Comparison of ENCODE assay signal across 13 cellular contexts in genomic region chr11:67379061-67380058, GRCh38. TPM values are rescaled to one million over a fixed set of nuclear protein-coding genes. Genes with fewer than 3 reads are reported as not detected.
DNase-seq lines count a peak whose midpoint lies in the region; ATAC-seq, FAIRE-seq and TF ChIP-seq lines count a peak whose summit lies in the region.
"Had no signal": no experiment of that assay in that cellular context is flagged by ENCODE, and none has a peak within 500 bp of the region (broad histone marks: within the 10 kb centered on the region; RNA-seq: fewer than 3 reads in every experiment).

No MANE protein-coding gene starts in this region.

- H3K4me3 Mint-ChIP-seq in WTC11 = no peak overlapping the region
- H3K4me3 Mint-ChIP-seq in naive thymus-derived CD8-positive, alpha-beta T cell = no peak overlapping the region
- H3K4me3 Mint-ChIP-seq: activated CD8-positive, alpha-beta T cell treated with anti-CD3 and anti-CD28 coated beads, Interleukin-2, amount 10 ng/mL, durations not matched to agents 7 days and 5 days; activated naive CD8-positive, alpha-beta T cell had no signal

- H3K4me3 ChIP-seq in H7 (ENCODE audit: insufficient read depth, low read depth, low read length) (no peak overlapping the region), keratinocyte (ENCODE audit: control insufficient read depth in 2 of 3, extremely low read depth in 1 of 3, insufficient read depth in 2 of 3, low read depth in 1 of 3, low read length in 3 of 3) (no peak overlapping the region), psoas muscle (no peak overlapping the region)

- peak; percentile 81 for DNase-seq in A172 (ENCODE audit: low spot score)
- peak; percentile 67 for DNase-seq in H7
- no peak for DNase-seq in WTC11 (ENCODE audit: low spot score)
- no peak for DNase-seq in keratinocyte (ENCODE audit: low read depth, low spot score)
- DNase-seq in naive thymus-derived CD8-positive, alpha-beta T cell = no peak
- no peak for DNase-seq in OCI-M1 (lab: John Stamatoyannopoulos, UW)
- DNase-seq in psoas muscle = no peak
- DNase-seq: activated CD8-positive, alpha-beta T cell treated with anti-CD3 and anti-CD28 coated beads, Interleukin-2, amount 10 ng/mL, durations not matched to agents 7 days and 5 days; AML-193; NCI-H748 treated with DMSO at 0.1 percent for 48 hours; SW 1271 had no signal

- no peak overlapping the region for H3K27ac Mint-ChIP-seq in WTC11
- H3K27ac Mint-ChIP-seq in naive thymus-derived CD8-positive, alpha-beta T cell = no peak overlapping the region
- H3K27ac Mint-ChIP-seq: activated CD8-positive, alpha-beta T cell treated with anti-CD3 and anti-CD28 coated beads, Interleukin-2, amount 10 ng/mL, durations not matched to agents 7 days and 5 days; activated naive CD8-positive, alpha-beta T cell had no signal

- H3K9me1 ChIP-seq in keratinocyte (ENCODE audit: control insufficient read depth, extremely low read depth, insufficient read depth, low read length) = no peaks in the 10 kb centered on the region

- peak overlapping the region; percentile 8 for H3K9ac ChIP-seq in keratinocyte (ENCODE audit: control insufficient read depth, extremely low read depth, insufficient read depth, low read length)

- CTCF ChIA-PET in WTC11 (lab: Charles Lee) = interaction anchor here (0.9 to 25.7 kb wide), 9 partner anchors 8 to 298 kb away, joined by 3 to 842 read pairs (median 38); partner anchors contain the start of genes CLCF1, POLD4 and RAD9A

- WGBS in psoas muscle, 3 donors = 73 to 80% (median 78%) methylated on average over 22 to 23 of the region's 23 CpGs

- peak overlapping the region; percentile 51 for H3K4me2 ChIP-seq in keratinocyte (ENCODE audit: control insufficient read depth, extremely low read depth, insufficient read depth, low read depth, low read length)

- H3K36me3 Mint-ChIP-seq in WTC11 = no peaks in the 10 kb centered on the region
- H3K36me3 Mint-ChIP-seq in naive thymus-derived CD8-positive, alpha-beta T cell = no peaks in the 10 kb centered on the region
- H3K36me3 Mint-ChIP-seq: activated naive CD8-positive, alpha-beta T cell had no signal

- dilution Hi-C loops in keratinocyte (cut with MboI; ENCODE audit: extremely low pct_ligation_motif_present, low sequenced_read_pairs) = no loop called here

- POLR2A ChIA-PET in WTC11 (lab: Charles Lee) = interaction anchor here (1.2 kb wide), 1 partner anchor 10 kb away, joined by 3 read pairs; no protein-coding TSS in a partner anchor
- POLR2A ChIA-PET in naive thymus-derived CD8-positive, alpha-beta T cell (lab: Charles Lee) = interaction anchor here (0.6 to 24.1 kb wide), 5 partner anchors 21 to 91 kb away, joined by 3 to 493 read pairs (median 5); partner anchors contain the start of genes ANKRD13D and POLD4

- no peaks in the 10 kb centered on the region for H3K9me3 ChIP-seq in keratinocyte (ENCODE audit: control insufficient read depth, low read depth, low read length)
- no peaks in the 10 kb centered on the region for H3K9me3 ChIP-seq in psoas muscle

- no peaks in the 10 kb centered on the region for H3K79me2 ChIP-seq in keratinocyte (ENCODE audit: control insufficient read depth, insufficient read depth, low read length)

- no peaks in the 10 kb centered on the region for H4K20me1 ChIP-seq in keratinocyte (ENCODE audit: control insufficient read depth, extremely low read depth, insufficient read depth, low read length)

- H3K4me1 Mint-ChIP-seq in WTC11 = peaks cover 28% of the 10 kb centered on the region
- H3K4me1 Mint-ChIP-seq in naive thymus-derived CD8-positive, alpha-beta T cell = peaks cover 9 to 34% (median 20%) of the 10 kb centered on the region in 4 donors

- H3K27ac ChIP-seq in keratinocyte (ENCODE audit: control insufficient read depth, insufficient read depth, low read length) (peak overlapping the region; percentile 51), psoas muscle (no peak overlapping the region)

- no peaks in the 10 kb centered on the region for H3K9me3 Mint-ChIP-seq in WTC11
- H3K9me3 Mint-ChIP-seq in naive thymus-derived CD8-positive, alpha-beta T cell = no peaks in the 10 kb centered on the region

- peaks cover 68% of the 10 kb centered on the region for H3K27me3 Mint-ChIP-seq in WTC11 (ENCODE audit: low read depth)
- H3K27me3 Mint-ChIP-seq in naive thymus-derived CD8-positive, alpha-beta T cell = peaks cover 0 to 2% (median under 1%) of the 10 kb centered on the region in 5 donors
- H3K27me3 Mint-ChIP-seq: activated naive CD8-positive, alpha-beta T cell had no signal

- peak overlapping the region; percentile 80 for H2AFZ ChIP-seq in keratinocyte (ENCODE audit: control insufficient read depth, low read length)

- H3K4me1 ChIP-seq in keratinocyte (ENCODE audit: control insufficient read depth, extremely low read depth, insufficient read depth, low read length) (peaks cover 39% of the 10 kb centered on the region), psoas muscle (peaks cover 3% of the 10 kb centered on the region)

- H3K36me3 ChIP-seq in H7 (replicated peaks; ENCODE audit: control insufficient read depth, insufficient read depth, low read length) (no peaks in the 10 kb centered on the region), keratinocyte (ENCODE audit: control insufficient read depth in 2 of 2, extremely low read depth in 1 of 2, insufficient read depth in 2 of 2, low read length in 2 of 2) (no peaks in the 10 kb centered on the region), psoas muscle (ENCODE audit: insufficient read depth in 1 of 2, low read depth in 1 of 2) (no peaks in the 10 kb centered on the region)

- ATAC-seq in WTC11 = no peak
- ATAC-seq in naive thymus-derived CD8-positive, alpha-beta T cell = no peak
- ATAC-seq in GM19452 (IDR thresholded peaks at IDR 0.05; ENCODE audit: unreplicated experiment) = no peak
- ATAC-seq in psoas muscle = no peak
- ATAC-seq: activated CD8-positive, alpha-beta T cell treated with anti-CD3 and anti-CD28 coated beads, Interleukin-2, amount 10 ng/mL, durations not matched to agents 7 days and 5 days had no signal

- TF ChIP-seq CTCF in WTC11 (IDR thresholded peaks at IDR 0.05) (no peak), keratinocyte (optimal IDR thresholded peaks at IDR 0.05 in 1 of 3, IDR thresholded peaks at IDR 0.05 in 1 of 3, conservative IDR thresholded peaks at IDR 0.05 in 1 of 3; ENCODE audit: extremely low read depth in 1 of 3, insufficient read depth in 2 of 3, low read length in 3 of 3) (no peak), psoas muscle (IDR thresholded peaks at IDR 0.05) (no peak)

- H3K27me3 ChIP-seq in H7 (ENCODE audit: control insufficient read depth, insufficient read depth, low read length) = peaks cover 21% of the 10 kb centered on the region
- no peaks in the 10 kb centered on the region for H3K27me3 ChIP-seq in keratinocyte (ENCODE audit: control insufficient read depth, extremely low read depth, insufficient read depth, low read length)
- H3K27me3 ChIP-seq in psoas muscle (ENCODE audit: insufficient read depth in 3 of 3, low read length in 2 of 3) = peaks cover 0 to 17% (median 5%) of the 10 kb centered on the region in 3 donors

- intact Hi-C loops in psoas muscle (cut with DNase I) = loop anchor here (5.0 to 10.0 kb wide), 2 partner anchors 115 to 117 kb away; partner anchors contain the start of gene GRK2 (in 1 of the 2)

- FAIRE-seq in keratinocyte (lab: Jason Lieb, UNC) = no peak

RNA-seq across cellular contexts. Expression of gene CLCF1, which starts 6.0 kb away (rescaled TPM):
- total RNA-seq in A172 (2014; rRNA removed; shearing (Covaris generic)) = 7.5 and 8.1 TPM in 2 replicates
- 3.7 and 4.4 TPM in 2 replicates for total RNA-seq in H7 (2014; rRNA removed; shearing (Covaris generic))
- 0.48 to 0.92 TPM (median 0.92 TPM) in 3 replicates for total RNA-seq in WTC11 (2021)
- 2.2 to 4.9 TPM (median 2.7 TPM) in 3 replicates for polyA plus RNA-seq in keratinocyte
- polyA plus RNA-seq in keratinocyte (2011; ENCODE audit: low read depth) = 0.32 TPM
- 2.5 and 2.6 TPM in 2 replicates for polyA plus RNA-seq in keratinocyte (2011; cell fraction: cytosol; rRNA removed)
- 9.3 and 10.6 TPM in 2 replicates for polyA plus RNA-seq in keratinocyte (2011; cell fraction: nucleus; rRNA removed)
- polyA plus RNA-seq in keratinocyte (2012; ENCODE audit: low replicate concordance) = 2.0 and 2.9 TPM in 2 replicates
- polyA minus RNA-seq in keratinocyte = 2.9 to 3.3 TPM (median 3.1 TPM) in 3 replicates
- polyA minus RNA-seq in keratinocyte (2011; cell fraction: cytosol; rRNA and poly(A)+ RNA removed) = 5.0 TPM
- polyA minus RNA-seq in keratinocyte (2011; cell fraction: nucleus; rRNA and poly(A)+ RNA removed) = 2.3 and 2.4 TPM in 2 replicates
- total RNA-seq in naive thymus-derived CD8-positive, alpha-beta T cell = 1 to 10 TPM; 1.1 to 1.5 TPM
- under 1 TPM in 1 of 3 donors, not detected in 2; 0.58 TPM for polyA plus RNA-seq in naive thymus-derived CD8-positive, alpha-beta T cell
- 1 to 10 TPM in 1 of 4 donors, under 1 TPM in 3; 0.44 to 1.5 (median 0.82) TPM for total RNA-seq in psoas muscle
- polyA plus RNA-seq in psoas muscle = 1 to 10 TPM in 1 of 3 donors, under 1 TPM in 2; 0.47 to 6.5 (median 0.62) TPM

RNA-seq across cellular contexts. Expression of gene RAD9A, which starts 12.4 kb away (rescaled TPM):
- 6.2 and 15.0 TPM in 2 replicates for total RNA-seq in A172 (2014; rRNA removed; shearing (Covaris generic))
- total RNA-seq in H7 (2014; rRNA removed; shearing (Covaris generic)) = 20.2 and 27.0 TPM in 2 replicates
- total RNA-seq in WTC11 (2021) = 25.7 to 45.5 TPM (median 26.7 TPM) in 3 replicates
- 5.7 to 8.5 TPM (median 8.0 TPM) in 3 replicates for polyA plus RNA-seq in keratinocyte
- polyA plus RNA-seq in keratinocyte (2011; ENCODE audit: low read depth) = 3.6 TPM
- polyA plus RNA-seq in keratinocyte (2011; cell fraction: cytosol; rRNA removed) = 3.2 and 5.2 TPM in 2 replicates
- polyA plus RNA-seq in keratinocyte (2011; cell fraction: nucleus; rRNA removed) = 19.1 and 25.4 TPM in 2 replicates
- 7.3 and 15.1 TPM in 2 replicates for polyA plus RNA-seq in keratinocyte (2012; ENCODE audit: low replicate concordance)
- 2.9 to 5.4 TPM (median 4.6 TPM) in 3 replicates for polyA minus RNA-seq in keratinocyte
- polyA minus RNA-seq in keratinocyte (2011; cell fraction: cytosol; rRNA and poly(A)+ RNA removed) = 9.2 TPM
- 6.5 and 8.2 TPM in 2 replicates for polyA minus RNA-seq in keratinocyte (2011; cell fraction: nucleus; rRNA and poly(A)+ RNA removed)
- 10 to 100 TPM; 47.3 to 58.1 TPM for total RNA-seq in naive thymus-derived CD8-positive, alpha-beta T cell
- 1 to 10 TPM; 6.5 to 9.4 (median 6.6) TPM for polyA plus RNA-seq in naive thymus-derived CD8-positive, alpha-beta T cell
- total RNA-seq in psoas muscle = 1 to 10 TPM; 1.8 to 6.7 (median 5.8) TPM
- polyA plus RNA-seq in psoas muscle = 10 to 100 TPM in 2 of 3 donors, 1 to 10 TPM in 1; 7.1 to 12.3 (median 10.1) TPM

RNA-seq across cellular contexts. Expression of gene PPP1CA, which starts 22.3 kb away (rescaled TPM):
- 192 and 217 TPM in 2 replicates for total RNA-seq in A172 (2014; rRNA removed; shearing (Covaris generic))
- 246 and 314 TPM in 2 replicates for total RNA-seq in H7 (2014; rRNA removed; shearing (Covaris generic))
- 220 to 222 TPM (median 221 TPM) in 3 replicates for total RNA-seq in WTC11 (2021)
- polyA plus RNA-seq in keratinocyte = 122 to 235 TPM (median 129 TPM) in 3 replicates
- 74.6 TPM for polyA plus RNA-seq in keratinocyte (2011; ENCODE audit: low read depth)
- 94.3 and 169 TPM in 2 replicates for polyA plus RNA-seq in keratinocyte (2011; cell fraction: cytosol; rRNA removed)
- 65.5 and 68.2 TPM in 2 replicates for polyA plus RNA-seq in keratinocyte (2011; cell fraction: nucleus; rRNA removed)
- polyA plus RNA-seq in keratinocyte (2012; ENCODE audit: low replicate concordance) = 94.0 and 183 TPM in 2 replicates
- 120 to 247 TPM (median 124 TPM) in 3 replicates for polyA minus RNA-seq in keratinocyte
- 118 TPM for polyA minus RNA-seq in keratinocyte (2011; cell fraction: cytosol; rRNA and poly(A)+ RNA removed)
- polyA minus RNA-seq in keratinocyte (2011; cell fraction: nucleus; rRNA and poly(A)+ RNA removed) = 28.2 and 28.8 TPM in 2 replicates
- 100 to 1,000 TPM; 141 to 146 TPM for total RNA-seq in naive thymus-derived CD8-positive, alpha-beta T cell
- polyA plus RNA-seq in naive thymus-derived CD8-positive, alpha-beta T cell = 100 to 1,000 TPM; 357 to 518 (median 403) TPM
- total RNA-seq in psoas muscle = 100 to 1,000 TPM in 1 of 4 donors, 10 to 100 TPM in 3; 72.6 to 113 (median 86.6) TPM
- polyA plus RNA-seq in psoas muscle = 100 to 1,000 TPM; 108 to 191 (median 147) TPM

RNA-seq across cellular contexts. Expression of gene TBC1D10C, which starts 24.5 kb away (rescaled TPM):
- total RNA-seq in A172 (2014; rRNA removed; shearing (Covaris generic)) = not detected in 2 replicates
- 0.44 and 0.52 TPM in 2 replicates for total RNA-seq in H7 (2014; rRNA removed; shearing (Covaris generic))
- 0.72 to 1.0 TPM (median 0.96 TPM) in 3 replicates for total RNA-seq in WTC11 (2021)
- polyA plus RNA-seq in keratinocyte = not detected in 3 replicates
- not detected for polyA plus RNA-seq in keratinocyte (2011; ENCODE audit: low read depth)
- polyA plus RNA-seq in keratinocyte (2011; cell fraction: cytosol; rRNA removed) = not detected in 2 replicates
- polyA plus RNA-seq in keratinocyte (2011; cell fraction: nucleus; rRNA removed) = not detected in 2 replicates
- polyA plus RNA-seq in keratinocyte (2012; ENCODE audit: low replicate concordance) = 0.06 TPM in 1 of 2 replicates, not detected in the other
- polyA minus RNA-seq in keratinocyte = not detected in 3 replicates
- polyA minus RNA-seq in keratinocyte (2011; cell fraction: cytosol; rRNA and poly(A)+ RNA removed) = not detected
- polyA minus RNA-seq in keratinocyte (2011; cell fraction: nucleus; rRNA and poly(A)+ RNA removed) = not detected in 2 replicates
- total RNA-seq in naive thymus-derived CD8-positive, alpha-beta T cell = 100 to 1,000 TPM; 403 to 419 TPM
- 100 to 1,000 TPM; 231 to 307 (median 251) TPM for polyA plus RNA-seq in naive thymus-derived CD8-positive, alpha-beta T cell
- total RNA-seq in psoas muscle = 1 to 10 TPM in 3 of 4 donors, under 1 TPM in 1; 0.65 to 1.6 (median 1.2) TPM
- under 1 TPM; 0.25 to 0.52 (median 0.34) TPM for polyA plus RNA-seq in psoas muscle

RNA-seq across cellular contexts. Expression of gene POLD4, which starts 26.0 kb away (rescaled TPM):
- total RNA-seq in A172 (2014; rRNA removed; shearing (Covaris generic)) = 75.8 and 96.0 TPM in 2 replicates
- 49.8 and 53.9 TPM in 2 replicates for total RNA-seq in H7 (2014; rRNA removed; shearing (Covaris generic))
- total RNA-seq in WTC11 (2021) (30.3 to 38.3 TPM (median 37.7 TPM) in 3 replicates), psoas muscle (10 to 100 TPM; 31.8 to 89.8 (median 56.1) TPM)
- polyA plus RNA-seq in keratinocyte (35.7 to 60.9 TPM (median 43.3 TPM) in 3 replicates), psoas muscle (10 to 100 TPM; 72.6 to 74.9 (median 73.3) TPM)
- polyA plus RNA-seq in keratinocyte (2011; ENCODE audit: low read depth) = 6.0 TPM
- polyA plus RNA-seq in keratinocyte (2011; cell fraction: cytosol; rRNA removed) = 46.0 and 102 TPM in 2 replicates
- 62.8 and 80.0 TPM in 2 replicates for polyA plus RNA-seq in keratinocyte (2011; cell fraction: nucleus; rRNA removed)
- 71.4 and 79.2 TPM in 2 replicates for polyA plus RNA-seq in keratinocyte (2012; ENCODE audit: low replicate concordance)
- 8.5 to 13.1 TPM (median 9.6 TPM) in 3 replicates for polyA minus RNA-seq in keratinocyte
- polyA minus RNA-seq in keratinocyte (2011; cell fraction: cytosol; rRNA and poly(A)+ RNA removed) = 37.6 TPM
- 15.4 and 16.5 TPM in 2 replicates for polyA minus RNA-seq in keratinocyte (2011; cell fraction: nucleus; rRNA and poly(A)+ RNA removed)
- 100 to 1,000 TPM; 102 to 110 TPM for total RNA-seq in naive thymus-derived CD8-positive, alpha-beta T cell
- 100 to 1,000 TPM in 2 of 3 donors, 10 to 100 TPM in 1; 87.7 to 105 (median 102) TPM for polyA plus RNA-seq in naive thymus-derived CD8-positive, alpha-beta T cell

Comparison
In these comparisons a context has a peak if more than half of its experiments do, and no peak if none do; other contexts are left out.
1. DNase-seq: peak in A172 (single experiment) and H7 (single experiment); none in WTC11 (single experiment), keratinocyte (single experiment), naive thymus-derived CD8-positive, alpha-beta T cell (0 of 10), OCI-M1 (single experiment) and psoas muscle (0 of 2).